ENCODE assay signal across 9 cellular contexts in the genomic region with DNA sequence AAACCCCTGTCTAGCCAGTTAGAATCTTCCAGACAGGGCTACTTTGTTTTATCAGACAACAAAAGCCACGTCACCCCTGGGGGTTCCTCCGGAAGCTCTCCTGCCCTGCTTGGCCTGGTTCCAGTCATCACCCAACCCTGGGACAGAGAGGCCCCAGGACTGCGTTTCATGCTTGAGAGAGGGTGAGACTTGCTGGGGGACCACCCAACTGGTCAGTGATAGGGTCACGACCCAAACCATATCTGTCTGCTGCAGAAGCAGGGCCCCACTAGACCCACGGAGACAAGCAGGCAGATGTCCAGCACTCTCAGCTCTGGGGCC. TPM values are rescaled to one million over a fixed set of nuclear protein-coding genes. Genes with fewer than 3 reads are reported as not detected.
DNase-seq lines count a peak whose midpoint lies in the region; ATAC-seq and TF ChIP-seq lines count a peak whose summit lies in the region.
"Had no signal": no experiment of that assay in that cellular context is flagged by ENCODE, and none has a peak within 500 bp of the region (broad histone marks: within the 10 kb centered on the region; RNA-seq: fewer than 3 reads in every experiment).

No MANE protein-coding gene starts in this region.

- no peaks in the 10 kb centered on the region for H3K36me3 ChIP-seq in CD4-positive, CD25-positive, alpha-beta regulatory T cell (ENCODE audit: control insufficient read depth, insufficient read depth, low read length)
- peaks cover 0 to 5% of the 10 kb centered on the region in 2 donors for H3K36me3 ChIP-seq in psoas muscle (ENCODE audit: insufficient read depth in 1 of 2, low read depth in 1 of 2)

- H3K36me3 Mint-ChIP-seq in CD4-positive, CD25-positive, alpha-beta regulatory T cell, result no peaks in the 10 kb centered on the region
- H3K36me3 Mint-ChIP-seq in activated CD8-positive, alpha-beta memory T cell treated with anti-CD3 and anti-CD28 coated beads, Interleukin-2, amount 10 ng/mL, durations not matched to agents 7 days and 5 days, result peaks cover 5% of the 10 kb centered on the region

- H3K27me3 Mint-ChIP-seq in CD4-positive, CD25-positive, alpha-beta regulatory T cell, result no peaks in the 10 kb centered on the region
- H3K27me3 Mint-ChIP-seq in activated CD8-positive, alpha-beta memory T cell treated with anti-CD3 and anti-CD28 coated beads, Interleukin-2, amount 10 ng/mL, durations not matched to agents 7 days and 5 days, result no peaks in the 10 kb centered on the region

- CTCF ChIA-PET in activated CD8-positive, alpha-beta memory T cell treated with anti-CD3 and anti-CD28 coated beads, Interleukin-2, amount 10 ng/mL, durations not matched to agents 7 days and 5 days (lab: Charles Lee), result interaction anchor here (1.7 kb wide), 1 partner anchor 76 kb away, joined by 5 read pairs; no protein-coding TSS in a partner anchor

- DNase-seq in CD4-positive, CD25-positive, alpha-beta regulatory T cell, result no peak
- DNase-seq in HT-29 (ENCODE audit: low spot score) (peak; percentile 35), glomerular endothelial cell (ENCODE audit: extremely low read depth, low read depth, low spot score) (peak; percentile 64), psoas muscle (peak in 1 of 2 donors; percentile 60), NCI-H774 (lab: John Stamatoyannopoulos, UW) (no peak), HuH-7 (ENCODE audit: low spot score) (no peak)
- peak; percentile 71 for DNase-seq in activated CD8-positive, alpha-beta memory T cell treated with anti-CD3 and anti-CD28 coated beads, Interleukin-2, amount 10 ng/mL, durations not matched to agents 7 days and 5 days

- peaks cover 6 to 32% (median 16%) of the 10 kb centered on the region in 4 donors for H3K4me1 Mint-ChIP-seq in CD4-positive, CD25-positive, alpha-beta regulatory T cell
- peaks cover 26% of the 10 kb centered on the region for H3K4me1 Mint-ChIP-seq in activated CD8-positive, alpha-beta memory T cell treated with anti-CD3 and anti-CD28 coated beads, Interleukin-2, amount 10 ng/mL, durations not matched to agents 7 days and 5 days

- H3K9me3 ChIP-seq in CD4-positive, CD25-positive, alpha-beta regulatory T cell (ENCODE audit: control insufficient read depth in 2 of 2, low read length in 2 of 2), result no peaks in the 10 kb centered on the region
- no peaks in the 10 kb centered on the region for H3K9me3 ChIP-seq in psoas muscle

- H3K27ac ChIP-seq in CD4-positive, CD25-positive, alpha-beta regulatory T cell (ENCODE audit: insufficient read depth, low read length, poor library complexity, severe bottlenecking), result no peak overlapping the region
- H3K27ac ChIP-seq in psoas muscle, result no peak overlapping the region

- no peak for ATAC-seq in CD4-positive, CD25-positive, alpha-beta regulatory T cell (ENCODE audit: low read depth in 2 of 2)
- ATAC-seq in activated CD8-positive, alpha-beta memory T cell treated with anti-CD3 and anti-CD28 coated beads, Interleukin-2, amount 10 ng/mL, durations not matched to agents 7 days and 5 days, result no peak
- ATAC-seq in psoas muscle (no peak), GM18520 (IDR thresholded peaks at IDR 0.05; ENCODE audit: unreplicated experiment) (no peak)

- H3K4me3 Mint-ChIP-seq in CD4-positive, CD25-positive, alpha-beta regulatory T cell, result peak overlapping the region; percentile 66 to 81 (median 73)
- peak overlapping the region; percentile 76 for H3K4me3 Mint-ChIP-seq in activated CD8-positive, alpha-beta memory T cell treated with anti-CD3 and anti-CD28 coated beads, Interleukin-2, amount 10 ng/mL, durations not matched to agents 7 days and 5 days

- no peaks in the 10 kb centered on the region for H3K27me3 ChIP-seq in CD4-positive, CD25-positive, alpha-beta regulatory T cell (ENCODE audit: control insufficient read depth, insufficient read depth, low read length)
- no peaks in the 10 kb centered on the region for H3K27me3 ChIP-seq in psoas muscle (ENCODE audit: insufficient read depth in 3 of 3, low read length in 2 of 3)

- H3K9me3 Mint-ChIP-seq in CD4-positive, CD25-positive, alpha-beta regulatory T cell, result peaks cover 0 to 2% (median 0%) of the 10 kb centered on the region in 7 donors
- no peaks in the 10 kb centered on the region for H3K9me3 Mint-ChIP-seq in activated CD8-positive, alpha-beta memory T cell treated with anti-CD3 and anti-CD28 coated beads, Interleukin-2, amount 10 ng/mL, durations not matched to agents 7 days and 5 days (ENCODE audit: low read depth)

- WGBS in psoas muscle, 3 donors, result 60 to 65% (median 62%) methylated on average over 5 of the region's 5 CpGs

- peaks cover 30% of the 10 kb centered on the region for H3K4me1 ChIP-seq in CD4-positive, CD25-positive, alpha-beta regulatory T cell (ENCODE audit: control insufficient read depth, insufficient read depth, low read length, poor library complexity, severe bottlenecking)
- peaks cover 16% of the 10 kb centered on the region for H3K4me1 ChIP-seq in psoas muscle

- intact Hi-C loops in psoas muscle (cut with DNase I), result loop anchor here (5.0 kb wide), 2 partner anchors 35 to 60 kb away; partner anchors contain the start of gene STAB1 (in 1 of the 2)

- no peak for TF ChIP-seq CTCF in psoas muscle (IDR thresholded peaks at IDR 0.05)

- no peak overlapping the region for H3K27ac Mint-ChIP-seq in CD4-positive, CD25-positive, alpha-beta regulatory T cell
- peak overlapping the region; percentile 59 for H3K27ac Mint-ChIP-seq in activated CD8-positive, alpha-beta memory T cell treated with anti-CD3 and anti-CD28 coated beads, Interleukin-2, amount 10 ng/mL, durations not matched to agents 7 days and 5 days

- no peak overlapping the region for H3K4me3 ChIP-seq in CD4-positive, CD25-positive, alpha-beta regulatory T cell (ENCODE audit: low read depth, low read length)
- H3K4me3 ChIP-seq in psoas muscle, result peak overlapping the region; percentile 69

RNA-seq across cellular contexts. Expression of gene NT5DC2, which starts 1.2 kb away (rescaled TPM):
- total RNA-seq in CD4-positive, CD25-positive, alpha-beta regulatory T cell, result 3.7 TPM
- under 1 TPM in 1 of 4 donors, not detected in 3; 0.81 TPM for polyA plus RNA-seq in CD4-positive, CD25-positive, alpha-beta regulatory T cell
- total RNA-seq in HT-29 (2014; rRNA removed; shearing (Covaris generic)), result 119 and 120 TPM in 2 replicates
- total RNA-seq in activated CD8-positive, alpha-beta memory T cell treated with anti-CD3 and anti-CD28 coated beads, Interleukin-2, amount 10 ng/mL, durations not matched to agents 7 days and 5 days, result 10 to 100 TPM; 38.7 to 54.5 TPM
- 134 and 228 TPM in 2 replicates for total RNA-seq in glomerular endothelial cell
- 10 to 100 TPM in 2 of 4 donors, 1 to 10 TPM in 2; 6.8 to 13.7 (median 10.4) TPM for total RNA-seq in psoas muscle
- polyA plus RNA-seq in psoas muscle, result 10 to 100 TPM in 2 of 3 donors, 1 to 10 TPM in 1; 8.8 to 10.5 (median 10.3) TPM

RNA-seq across cellular contexts. Expression of gene UQCC5, which starts 3.9 kb away (rescaled TPM):
- total RNA-seq in CD4-positive, CD25-positive, alpha-beta regulatory T cell, result 4.5 TPM
- polyA plus RNA-seq in CD4-positive, CD25-positive, alpha-beta regulatory T cell, result 10 to 100 TPM; 19.2 to 27.9 (median 23.0) TPM
- 15.3 and 38.3 TPM in 2 replicates for total RNA-seq in HT-29 (2014; rRNA removed; shearing (Covaris generic))
- 10 to 100 TPM; 12.9 to 15.5 TPM for total RNA-seq in activated CD8-positive, alpha-beta memory T cell treated with anti-CD3 and anti-CD28 coated beads, Interleukin-2, amount 10 ng/mL, durations not matched to agents 7 days and 5 days
- total RNA-seq in glomerular endothelial cell (0.97 and 23.6 TPM in 2 replicates), psoas muscle (10 to 100 TPM; 29.5 to 32.7 (median 31.0) TPM)
- polyA plus RNA-seq in psoas muscle, result 10 to 100 TPM; 34.4 to 95.4 (median 67.9) TPM

RNA-seq across cellular contexts. Expression of gene STAB1, which starts 37.3 kb away (rescaled TPM):
- total RNA-seq in CD4-positive, CD25-positive, alpha-beta regulatory T cell, result 0.42 TPM
- not detected for polyA plus RNA-seq in CD4-positive, CD25-positive, alpha-beta regulatory T cell
- 0.03 TPM in 1 of 2 replicates, not detected in the other for total RNA-seq in HT-29 (2014; rRNA removed; shearing (Covaris generic))
- total RNA-seq in activated CD8-positive, alpha-beta memory T cell treated with anti-CD3 and anti-CD28 coated beads, Interleukin-2, amount 10 ng/mL, durations not matched to agents 7 days and 5 days, result not detected
- 277 and 404 TPM in 2 replicates for total RNA-seq in glomerular endothelial cell
- total RNA-seq in psoas muscle, result 10 to 100 TPM; 29.0 to 47.5 (median 41.9) TPM
- 10 to 100 TPM; 15.9 to 27.4 (median 22.5) TPM for polyA plus RNA-seq in psoas muscle
- total RNA-seq: NCI-H460 had no signal

Comparison
In these comparisons a context has a peak if more than half of its experiments do, and no peak if none do; other contexts are left out.
1. DNase-seq: peak in HT-29 (single experiment), activated CD8-positive, alpha-beta memory T cell treated with anti-CD3 and anti-CD28 coated beads, Interleukin-2, amount 10 ng/mL, durations not matched to agents 7 days and 5 days (single experiment) and glomerular endothelial cell (single experiment); none in CD4-positive, CD25-positive, alpha-beta regulatory T cell (0 of 3), NCI-H774 (single experiment) and HuH-7 (single experiment).
2. RNA of gene STAB1, which starts 37.3 kb away (total RNA-seq): 277 to 404 TPM in glomerular endothelial cell and 29.0 to 47.5 TPM in psoas muscle; 0.42 TPM in CD4-positive, CD25-positive, alpha-beta regulatory T cell (single experiment), not detected in activated CD8-positive, alpha-beta memory T cell treated with anti-CD3 and anti-CD28 coated beads, Interleukin-2, amount 10 ng/mL, durations not matched to agents 7 days and 5 days and 0.03 TPM in HT-29; every median in the first group is over 10 times any median in the second.